11 cellular contexts compared by ENCODE assay signal in the genomic region with DNA sequence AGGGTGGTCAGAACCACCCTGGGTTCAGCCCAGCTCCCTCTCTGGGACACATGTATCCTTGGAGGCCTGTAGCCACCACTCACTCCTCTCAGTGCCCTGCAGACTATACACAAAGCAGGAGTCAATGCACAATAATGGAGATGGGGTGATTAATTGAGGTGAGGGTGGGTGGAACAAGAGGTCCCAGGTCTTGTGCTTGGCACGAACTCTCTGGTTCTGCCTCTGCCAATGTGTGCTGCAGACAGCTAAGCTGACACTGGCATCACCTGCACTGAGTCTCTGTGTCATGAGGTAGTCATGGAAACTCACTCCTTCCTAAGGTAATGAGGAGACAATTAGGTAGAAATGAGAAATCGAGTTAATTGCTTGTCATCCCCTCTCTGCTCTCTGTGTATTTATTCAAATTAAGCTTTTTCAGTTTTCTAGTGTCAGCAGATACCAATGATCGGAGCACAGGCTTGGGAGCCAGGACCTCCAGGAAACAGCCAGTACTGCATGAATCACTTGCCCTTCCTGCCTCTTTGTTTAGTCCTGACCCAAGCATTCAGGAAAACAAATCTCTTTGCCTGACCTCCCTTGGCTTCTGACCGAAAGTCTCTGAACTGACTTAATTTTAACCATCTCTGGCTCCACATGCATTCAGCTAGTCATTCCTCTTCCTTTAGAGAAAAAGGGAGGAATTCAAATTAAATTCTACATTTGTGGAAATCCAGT. TPM values are rescaled to one million over a fixed set of nuclear protein-coding genes. Genes with fewer than 3 reads are reported as not detected.
A peak's percentile ranks its signal among the peaks of the same experiment; 100 is the strongest.
DNase-seq lines count a peak whose midpoint lies in the region; ATAC-seq, FAIRE-seq and TF ChIP-seq lines count a peak whose summit lies in the region.
"Had no signal": no experiment of that assay in that cellular context is flagged by ENCODE, and none has a peak within 500 bp of the region (broad histone marks: within the 10 kb centered on the region; RNA-seq: fewer than 3 reads in every experiment).

No MANE protein-coding gene starts in this region.

- H3K4me1 ChIP-seq in body of pancreas (no peaks in the 10 kb centered on the region), thoracic aorta (ENCODE audit: control insufficient read depth in 1 of 2, low read depth in 2 of 2) (peaks cover 0 to 13% of the 10 kb centered on the region in 2 donors)

- H3K27me3 ChIP-seq in body of pancreas (no peaks in the 10 kb centered on the region), thoracic aorta (replicated peaks; ENCODE audit: insufficient read depth) (no peaks in the 10 kb centered on the region)

- H3K4me3 ChIP-seq in body of pancreas (no peak overlapping the region), thoracic aorta (no peak overlapping the region)
- H3K4me3 ChIP-seq: GM12878 had no signal

- H3K27ac ChIP-seq in body of pancreas (no peak overlapping the region), thoracic aorta (no peak overlapping the region)

- H3K36me3 ChIP-seq in body of pancreas (replicated peaks in 1 of 2; ENCODE audit: insufficient read depth in 1 of 2, low read depth in 2 of 2) (no peaks in the 10 kb centered on the region), thoracic aorta (no peaks in the 10 kb centered on the region)

- ATAC-seq in activated CD4-positive, CD25-positive, alpha-beta regulatory T cell treated with anti-CD3 and anti-CD28 coated beads, Interleukin-2, amount 50 U/mL, for 24 hours: peak; percentile 74 to 80
- ATAC-seq in body of pancreas (peak; percentile 53), thoracic aorta (ENCODE audit: insufficient number of reproducible peaks, low FRiP score, low read depth) (peak; percentile 71), HG02852 (IDR thresholded peaks at IDR 0.05; ENCODE audit: unreplicated experiment) (no peak)
- ATAC-seq: GM12878 had no signal

- peak; percentile 61 for FAIRE-seq in islet of Langerhans (lab: Jason Lieb, UNC)
- FAIRE-seq: GM12878 had no signal

- no peak for TF ChIP-seq POLR2A in body of pancreas (IDR thresholded peaks at IDR 0.05)

- TF ChIP-seq CTCF in body of pancreas (IDR thresholded peaks at IDR 0.05): no peak
- TF ChIP-seq CTCF in thoracic aorta (IDR thresholded peaks at IDR 0.05): no peak

- no peak for DNase-seq in activated CD4-positive, CD25-positive, alpha-beta regulatory T cell (lab: John Stamatoyannopoulos, UW)
- peak in 2 of 4 donors; percentile 8 for DNase-seq in body of pancreas
- DNase-seq in thoracic aorta (ENCODE audit: low spot score): no peak
- DNase-seq in GM19240 (ENCODE audit: insufficient read length, low spot score): no peak
- DNase-seq in superior temporal gyrus (ENCODE audit: extremely low spot score): no peak
- DNase-seq: activated effector memory CD4-positive, alpha-beta T cell treated with anti-CD3 and anti-CD28 coated beads, Interleukin-2, amount 50 U/mL, for 16 hours had no signal

- WGBS in body of pancreas, 2 donors: 61 to 63% methylated on average over 4 of the region's 4 CpGs

- H3K9me3 ChIP-seq in body of pancreas (no peaks in the 10 kb centered on the region), thoracic aorta (no peaks in the 10 kb centered on the region)

- intact Hi-C loops in body of pancreas (cut with DNase I): no loop called here

RNA-seq across cellular contexts. Expression of gene DRD3, which starts 56.7 kb away (rescaled TPM):
- total RNA-seq in body of pancreas (not detected), thoracic aorta (not detected)
- total RNA-seq: A673, GM12878 had no signal
